Comparison of ENCODE assay signal across 13 cellular contexts in the genomic region with DNA sequence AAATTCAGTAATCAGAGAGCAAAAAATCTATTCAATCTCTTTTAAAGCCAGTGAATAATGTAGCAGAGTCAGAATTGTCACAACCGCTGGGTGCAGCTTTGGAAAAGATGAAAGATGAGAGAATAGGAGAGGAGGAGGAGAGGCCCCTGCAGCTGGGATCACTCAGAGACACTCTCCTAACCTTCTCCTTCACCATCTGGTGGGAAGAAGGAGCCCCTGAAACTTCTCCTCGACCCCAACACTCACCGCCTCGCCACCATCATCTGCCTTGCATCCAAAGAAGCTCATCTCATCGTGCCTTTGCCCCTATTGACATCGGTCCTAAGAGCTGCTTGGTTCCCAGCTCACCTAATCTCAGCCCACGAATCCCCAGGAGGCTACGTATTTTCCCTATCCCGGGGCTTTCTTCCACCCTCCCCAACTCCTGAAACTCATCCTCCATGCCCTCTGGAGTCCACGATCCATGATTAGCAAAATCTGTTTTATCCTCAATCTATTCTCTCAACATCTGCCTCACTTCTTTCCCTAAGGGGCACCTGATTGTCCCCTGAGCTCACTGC. TPM values are rescaled to one million over a fixed set of nuclear protein-coding genes. Genes with fewer than 3 reads are reported as not detected.
A peak's percentile ranks its signal among the peaks of the same experiment; 100 is the strongest.
DNase-seq lines count a peak whose midpoint lies in the region; ATAC-seq and TF ChIP-seq lines count a peak whose summit lies in the region.
"Had no signal": no experiment of that assay in that cellular context is flagged by ENCODE, and none has a peak within 500 bp of the region (broad histone marks: within the 10 kb centered on the region; RNA-seq: fewer than 3 reads in every experiment).

No MANE protein-coding gene starts in this region.

- no peaks in the 10 kb centered on the region for H3K9me3 ChIP-seq in BLaER1 treated with 17β-estradiol and CSF1 and Interleukin-3, amounts not matched to agents 10 nM and 100 nM (replicated peaks in 1 of 11)
- H3K9me3 ChIP-seq in KOPT-K1 (ENCODE audit: insufficient read depth, low read length, poor library complexity, severe bottlenecking) (no peaks in the 10 kb centered on the region), esophagus squamous epithelium (no peaks in the 10 kb centered on the region), neuronal stem cell (replicated peaks in 1 of 2; ENCODE audit: control insufficient read depth in 2 of 2, insufficient read depth in 1 of 2, low read depth in 1 of 2, low read length in 2 of 2) (no peaks in the 10 kb centered on the region)
- H3K9me3 ChIP-seq: tibial artery had no signal

- H2AFZ ChIP-seq in neuronal stem cell (ENCODE audit: low read length): peak overlapping the region; percentile 81

- no peak overlapping the region for H3K4ac ChIP-seq in neuronal stem cell (ENCODE audit: low read length)

- no peaks in the 10 kb centered on the region for H3K79me1 ChIP-seq in neuronal stem cell (ENCODE audit: low read depth, low read length)

- H3K27me3 ChIP-seq in BLaER1 treated with 17β-estradiol and CSF1 and Interleukin-3, amounts not matched to agents 10 nM and 100 nM: peaks cover 0 to 7% (median 4%) of the 10 kb centered on the region in 11 experiments; a peak in 5 of 22 replicates
- H3K27me3 ChIP-seq in esophagus squamous epithelium: no peaks in the 10 kb centered on the region
- H3K27me3 ChIP-seq in neuronal stem cell (ENCODE audit: control insufficient read depth in 3 of 3, insufficient read depth in 3 of 3, low read depth in 1 of 3, low read length in 3 of 3): no peaks in the 10 kb centered on the region
- H3K27me3 ChIP-seq: tibial artery had no signal

- H3K18ac ChIP-seq in neuronal stem cell (ENCODE audit: low read length): no peak overlapping the region

- H2BK5ac ChIP-seq in neuronal stem cell (ENCODE audit: low read length): no peak overlapping the region

- TF ChIP-seq CTCF in esophagus squamous epithelium (IDR thresholded peaks at IDR 0.05): no peak

- H4K91ac ChIP-seq in neuronal stem cell (ENCODE audit: low read depth, low read length, poor library complexity): no peak overlapping the region

- peak overlapping the region in 5 of 10 experiments; percentile 3 to 37 (median 32); a peak in 5 of 20 replicates for H3K4me3 ChIP-seq in BLaER1 treated with 17β-estradiol and CSF1 and Interleukin-3, amounts not matched to agents 10 nM and 100 nM
- H3K4me3 ChIP-seq in esophagus squamous epithelium (no peak overlapping the region), neuronal stem cell (ENCODE audit: low read length in 2 of 2) (no peak overlapping the region)
- H3K4me3 ChIP-seq: tibial artery had no signal

- H4K8ac ChIP-seq in neuronal stem cell (ENCODE audit: low read depth, low read length): no peak overlapping the region

- H3K4me1 ChIP-seq in BLaER1 treated with 17β-estradiol and CSF1 and Interleukin-3, amounts not matched to agents 10 nM and 100 nM: peaks cover 47 to 94% (median 75%) of the 10 kb centered on the region in 10 experiments
- peaks cover 10 to 49% (median 11%) of the 10 kb centered on the region in 3 donors for H3K4me1 ChIP-seq in esophagus squamous epithelium
- peaks cover 3 to 10% of the 10 kb centered on the region in 2 donors for H3K4me1 ChIP-seq in neuronal stem cell (ENCODE audit: control insufficient read depth in 2 of 2, insufficient read depth in 1 of 2, low read depth in 1 of 2, low read length in 2 of 2)

- H2BK120ac ChIP-seq in neuronal stem cell (ENCODE audit: low read depth, low read length): no peak overlapping the region

- no peak overlapping the region for H3K23ac ChIP-seq in neuronal stem cell (ENCODE audit: low read depth, low read length, poor library complexity)

- 76% methylated on average over 10 of the region's 10 CpGs for WGBS in esophagus squamous epithelium, 2 donors
- no CpG with 5 or more reads among the region's 10 CpGs for WGBS in neuronal stem cell (ENCODE audit: extremely low coverage in 2 of 2, insufficient read length in 2 of 2, insufficient replicate concordance in 1 of 2), 2 donors

- peak overlapping the region; percentile 39 to 76 (median 69); a peak in 19 of 22 replicates for H3K9ac ChIP-seq in BLaER1 treated with 17β-estradiol and CSF1 and Interleukin-3, amounts not matched to agents 10 nM and 100 nM
- H3K9ac ChIP-seq in neuronal stem cell (ENCODE audit: low read depth, low read length, poor library complexity): no peak overlapping the region

- H3K36me3 ChIP-seq in BLaER1 treated with 17β-estradiol and CSF1 and Interleukin-3, amounts not matched to agents 10 nM and 100 nM: no peaks in the 10 kb centered on the region
- H3K36me3 ChIP-seq in KOPT-K1 (ENCODE audit: insufficient read depth, low read length) (no peaks in the 10 kb centered on the region), esophagus squamous epithelium (no peaks in the 10 kb centered on the region), neuronal stem cell (replicated peaks in 1 of 2; ENCODE audit: control insufficient read depth in 2 of 2, insufficient read depth in 2 of 2, low read length in 2 of 2) (no peaks in the 10 kb centered on the region)
- H3K36me3 ChIP-seq: tibial artery had no signal

- H3K14ac ChIP-seq in neuronal stem cell (ENCODE audit: low read length): no peak overlapping the region

- no peak for TF ChIP-seq POLR2A in esophagus squamous epithelium (IDR thresholded peaks at IDR 0.05)

- H3K27ac ChIP-seq in BLaER1 treated with 17β-estradiol and CSF1 and Interleukin-3, amounts not matched to agents 10 nM and 100 nM: peak overlapping the region; percentile 54 to 95 (median 82); a peak in 21 of 22 replicates
- peak overlapping the region; percentile 37 for H3K27ac ChIP-seq in KOPT-K1 (ENCODE audit: low read depth, low read length, poor library complexity, severe bottlenecking)
- H3K27ac ChIP-seq in esophagus squamous epithelium: peak overlapping the region; percentile 21 to 77 (median 61)
- no peak overlapping the region for H3K27ac ChIP-seq in neuronal stem cell (replicated peaks; ENCODE audit: low read length)
- H3K27ac ChIP-seq: epithelial cell of prostate, tibial artery had no signal

- H2BK15ac ChIP-seq in neuronal stem cell (ENCODE audit: low read length): no peak overlapping the region

- H4K20me1 ChIP-seq in BLaER1 treated with 17β-estradiol and CSF1 and Interleukin-3, amounts not matched to agents 10 nM and 100 nM: no peaks in the 10 kb centered on the region

- ATAC-seq in HG03432 (IDR thresholded peaks at IDR 0.05; ENCODE audit: unreplicated experiment): no peak

- no peak overlapping the region for H2AK5ac ChIP-seq in neuronal stem cell (ENCODE audit: low read depth, low read length)

- intact Hi-C loops in esophagus squamous epithelium (cut with DNase I): no loop called here

- DNase-seq in esophagus squamous epithelium (lab: John Stamatoyannopoulos, UW): no peak
- no peak for DNase-seq in neuronal stem cell (ENCODE audit: low spot score)
- DNase-seq in glomerular visceral epithelial cell (ENCODE audit: extremely low spot score): no peak
- DNase-seq in COLO668 (lab: John Stamatoyannopoulos, UW; ENCODE audit: unreplicated experiment): no peak
- DNase-seq in NCI-H226: no peak
- DNase-seq: kidney glomerular epithelial cell, NCI-H1105 treated with DMSO at 0.1 percent for 48 hours, retina had no signal

- H3K4me2 ChIP-seq in BLaER1 treated with 17β-estradiol and CSF1 and Interleukin-3, amounts not matched to agents 10 nM and 100 nM: peak overlapping the region; percentile 62 to 95 (median 87)
- no peak overlapping the region for H3K4me2 ChIP-seq in neuronal stem cell (ENCODE audit: insufficient read depth, low read length, poor library complexity, severe bottlenecking)

- H2BK12ac ChIP-seq in neuronal stem cell (ENCODE audit: low read length): no peak overlapping the region

RNA-seq across cellular contexts. Expression of a gene that starts 58.5 kb away (rescaled TPM):
- total RNA-seq in esophagus squamous epithelium: 10 to 100 TPM in 1 of 4 donors, 1 to 10 TPM in 2, under 1 TPM in 1; 0.53 to 16.8 (median 6.4) TPM
- polyA plus RNA-seq in neuronal stem cell (2013, experiment 1 of 2): 93.5 TPM
- 92.5 TPM for polyA plus RNA-seq in neuronal stem cell (2013, experiment 2 of 2)
